Comparison of ENCODE assay signal across 14 cellular contexts in the genomic region with DNA sequence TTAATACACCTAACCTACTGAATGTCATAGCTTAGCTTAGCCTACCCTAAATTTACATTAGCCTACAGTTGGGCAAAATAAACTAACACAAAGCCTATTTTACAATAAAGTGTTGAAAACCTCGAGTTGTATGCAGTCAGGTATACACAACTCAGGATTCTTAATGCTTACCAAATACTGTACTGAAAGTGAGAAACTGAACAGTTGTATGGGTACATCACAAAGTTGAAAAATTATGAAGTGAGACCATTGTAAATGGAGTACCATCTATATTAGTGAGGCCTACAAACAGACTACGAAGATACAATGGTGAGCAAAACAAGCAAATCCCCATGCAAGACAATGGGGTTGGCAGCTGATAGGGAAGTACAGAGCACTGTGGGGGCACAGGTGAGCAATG.
A peak's percentile ranks its signal among the peaks of the same experiment; 100 is the strongest.
DNase-seq lines count a peak whose midpoint lies in the region; ATAC-seq, FAIRE-seq and TF ChIP-seq lines count a peak whose summit lies in the region.
"Had no signal": no experiment of that assay in that cellular context is flagged by ENCODE, and none has a peak within 500 bp of the region (broad histone marks: within the 10 kb centered on the region; RNA-seq: fewer than 3 reads in every experiment).

No MANE protein-coding gene starts in this region.

- intact Hi-C loops in left cardiac atrium (cut with DNase I): no loop called here

- TF ChIP-seq POLR2A in GM12891 (IDR thresholded peaks at IDR 0.05; ENCODE audit: low read depth, low read length): no peak

- ATAC-seq in GM19455 (IDR thresholded peaks at IDR 0.05; ENCODE audit: unreplicated experiment): peak; percentile 35
- ATAC-seq in HG02798 (IDR thresholded peaks at IDR 0.05; ENCODE audit: poor library complexity, unreplicated experiment): peak; percentile 17
- ATAC-seq in HG03378 (IDR thresholded peaks at IDR 0.05; ENCODE audit: unreplicated experiment): peak; percentile 25
- no peak for ATAC-seq in HG02610 (IDR thresholded peaks at IDR 0.05; ENCODE audit: unreplicated experiment)
- no peak for ATAC-seq in left cardiac atrium
- ATAC-seq: Panc1 had no signal

- peak; percentile 38 for FAIRE-seq in GM12891 (lab: Jason Lieb, UNC)
- FAIRE-seq: H54 had no signal

- no peak for DNase-seq in GM12891 (ENCODE audit: insufficient read length, low spot score)
- no peak for DNase-seq in left cardiac atrium
- DNase-seq in NCI-H2227 (lab: John Stamatoyannopoulos, UW; ENCODE audit: unreplicated experiment): no peak
- DNase-seq in glomerular visceral epithelial cell (ENCODE audit: extremely low spot score): no peak
- DNase-seq: activated T-cell treated with anti-CD3 and anti-CD28 coated beads, Interleukin-2, amount 50 U/mL, for 1 hour; Calu3; immature natural killer cell; ovary had no signal

TF ChIP-seq in GM12891, 5 proteins besides CTCF, POLR2A, EP300 and RAD21:
- TF ChIP-seq POU2F2 (IDR thresholded peaks at IDR 0.05; ENCODE audit: low read depth, low read length) (no peak), POLR2AphosphoS5 (IDR thresholded peaks at IDR 0.05; ENCODE audit: low read depth, low read length) (no peak), PAX5 (IDR thresholded peaks at IDR 0.05; ENCODE audit: insufficient read depth, low read length, severe bottlenecking) (no peak), TAF1 (IDR thresholded peaks at IDR 0.05; ENCODE audit: low read depth, low read length) (no peak), SPI1 (IDR thresholded peaks at IDR 0.05; ENCODE audit: low read depth, low read length) (no peak)

Comparison
In these comparisons a context has a peak if more than half of its experiments do, and no peak if none do; other contexts are left out.
1. ATAC-seq: peak in GM19455 (single experiment), HG02798 (single experiment) and HG03378 (single experiment); none in HG02610 (single experiment) and left cardiac atrium (0 of 2).